ENCODE assay signal across 24 cellular contexts in genomic region chr12:4001869-4002268, GRCh38.
"Had no signal": no experiment of that assay in that cellular context is flagged by ENCODE, and none has a peak within 500 bp of the region (broad histone marks: within the 10 kb centered on the region; RNA-seq: fewer than 3 reads in every experiment).

No MANE protein-coding gene starts in this region.

- H3K9me3 Mint-ChIP-seq: activated CD4-positive, alpha-beta T cell treated with anti-CD3 and anti-CD28 coated beads, Interleukin-2, amount 10 ng/mL, durations not matched to agents 24 days and 14 days; activated naive CD4-positive, alpha-beta T cell treated with anti-CD3 and anti-CD28 coated beads for 36 hours had no signal

- H3K36me3 ChIP-seq: lower lobe of right lung, tibial nerve, vagina had no signal

- H3K27me3 ChIP-seq: tibial nerve, vagina had no signal

- H3K27ac ChIP-seq: coronary artery, lower lobe of right lung, tibial nerve, vagina had no signal

- H3K27ac Mint-ChIP-seq: activated CD4-positive, alpha-beta T cell treated with anti-CD3 and anti-CD28 coated beads, Interleukin-2, amount 10 ng/mL, durations not matched to agents 24 days and 14 days; activated naive CD4-positive, alpha-beta T cell treated with anti-CD3 and anti-CD28 coated beads for 36 hours; nephron had no signal

- DNase-seq: activated CD4-positive, alpha-beta T cell treated with anti-CD3 and anti-CD28 coated beads, Interleukin-2, amount 10 ng/mL, durations not matched to agents 24 days and 14 days; activated CD4-positive, CD25-positive, alpha-beta regulatory T cell; activated CD8-positive, alpha-beta memory T cell treated with anti-CD3 and anti-CD28 coated beads, Interleukin-2, amount 50 U/mL, for 4 hours; activated naive CD4-positive, alpha-beta T cell treated with anti-CD3 and anti-CD28 coated beads for 36 hours; activated T-cell treated with anti-CD3 and anti-CD28 coated beads, Interleukin-2, amount 50 U/mL, for 4 hours; aorta; erythroblast; foreskin melanocyte; glutamatergic neuron; hippocampal formation; left colon; lower lobe of right lung; midbrain; nucleus accumbens; posterior cingulate gyrus; stimulated activated CD4-positive, alpha-beta T cell treated with anti-CD3 and anti-CD28 coated beads, Interleukin-12 subunit alpha, Interleukin-12 subunit beta, amount 100 ng/mL, for 4 hours; stimulated activated CD4-positive, alpha-beta T cell treated with anti-CD3 and anti-CD28 coated beads, Interleukin-1b, Interleukin-23, amount 100 ng/mL, for 48 hours; stimulated activated naive CD8-positive, alpha-beta T cell treated with anti-CD3 and anti-CD28 coated beads, Interleukin-15, Interleukin-2, amounts not matched to agents 100 U/mL and 50 U/mL, for 24 hours; substantia nigra; T-helper 9 cell had no signal

- H3K4me1 ChIP-seq: lower lobe of right lung, tibial nerve, vagina had no signal

- ATAC-seq: activated T-cell treated with anti-CD3 and anti-CD28 coated beads, Interleukin-2, amount 50 U/mL, for 4 hours; left colon; lower lobe of right lung; stimulated activated naive CD8-positive, alpha-beta T cell treated with anti-CD3 and anti-CD28 coated beads, Interleukin-15, Interleukin-2, amounts not matched to agents 100 U/mL and 50 U/mL, for 24 hours had no signal

- H3K4me3 Mint-ChIP-seq: activated CD4-positive, alpha-beta T cell treated with anti-CD3 and anti-CD28 coated beads, Interleukin-2, amount 10 ng/mL, durations not matched to agents 24 days and 14 days; activated naive CD4-positive, alpha-beta T cell treated with anti-CD3 and anti-CD28 coated beads for 36 hours; activated T-cell treated with anti-CD3 and anti-CD28 coated beads, Interleukin-2, amount 50 U/mL, for 4 hours; nephron had no signal

- H3K4me3 ChIP-seq: coronary artery, lower lobe of right lung, tibial nerve, vagina had no signal
